ENCODE assay signal across 13 cellular contexts in the genomic region with DNA sequence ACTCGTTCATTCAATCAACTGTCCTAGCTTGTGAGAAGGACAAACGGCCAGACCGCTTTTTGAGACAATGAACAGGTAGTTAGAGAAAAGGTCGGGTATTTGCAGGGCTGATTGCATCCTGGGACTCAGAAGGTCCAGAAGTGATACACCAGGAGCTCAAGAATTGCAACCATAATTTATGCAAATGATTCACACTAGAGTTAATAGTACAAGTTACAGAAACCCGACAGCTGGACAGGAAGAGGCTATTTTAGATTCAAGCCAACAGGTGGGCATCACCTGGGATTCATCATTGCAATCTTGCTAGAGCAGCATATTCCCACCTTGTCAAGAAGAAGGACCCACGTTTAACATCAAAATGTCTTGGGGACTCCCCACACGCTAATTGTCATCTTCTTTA.
DNase-seq lines count a peak whose midpoint lies in the region; ATAC-seq and TF ChIP-seq lines count a peak whose summit lies in the region.
"Had no signal": no experiment of that assay in that cellular context is flagged by ENCODE, and none has a peak within 500 bp of the region (broad histone marks: within the 10 kb centered on the region; RNA-seq: fewer than 3 reads in every experiment).

No MANE protein-coding gene starts in this region.

- peak overlapping the region; percentile 67 to 87 for H3K27ac Mint-ChIP-seq in effector memory CD8-positive, alpha-beta T cell
- no peak overlapping the region for H3K27ac Mint-ChIP-seq in immature natural killer cell
- H3K27ac Mint-ChIP-seq: nephron had no signal

- no peak overlapping the region for H3K4me3 ChIP-seq in WERI-Rb-1 (ENCODE audit: low read depth, low read length)
- H3K4me3 ChIP-seq: BLaER1, MG63 had no signal

- DNase-seq in effector memory CD8-positive, alpha-beta T cell = no peak
- DNase-seq in immature natural killer cell (no peak), nucleus accumbens (lab: John Stamatoyannopoulos, UW) (no peak), WERI-Rb-1 (no peak)
- DNase-seq: mammary epithelial cell, MG63 had no signal

- H3K36me3 Mint-ChIP-seq in effector memory CD8-positive, alpha-beta T cell (ENCODE audit: insufficient read depth) = peaks cover 6% of the 10 kb centered on the region
- H3K36me3 Mint-ChIP-seq in immature natural killer cell = peaks cover 0 to 6% (median 0%) of the 10 kb centered on the region in 3 donors

- H3K27me3 ChIP-seq in WERI-Rb-1 (ENCODE audit: insufficient read depth, low read depth, severe bottlenecking) = no peaks in the 10 kb centered on the region
- H3K27me3 ChIP-seq: BLaER1, MG63 had no signal

- H3K27ac ChIP-seq in WERI-Rb-1 = no peak overlapping the region
- H3K27ac ChIP-seq: BLaER1, VCaP had no signal

- ATAC-seq in GM19025 (IDR thresholded peaks at IDR 0.05; ENCODE audit: low read depth, unreplicated experiment) (peak; percentile 44), HG02642 (IDR thresholded peaks at IDR 0.05; ENCODE audit: poor library complexity, unreplicated experiment) (peak; percentile 44), HG03457 (IDR thresholded peaks at IDR 0.05; ENCODE audit: unreplicated experiment) (peak; percentile 39), HG02571 (IDR thresholded peaks at IDR 0.05; ENCODE audit: unreplicated experiment) (no peak)
- no peak for ATAC-seq in effector memory CD8-positive, alpha-beta T cell (replicated peaks)

- TF ChIP-seq CTCF in WERI-Rb-1 (IDR thresholded peaks at IDR 0.05; ENCODE audit: low read depth, low read length) = no peak

- H3K9me3 ChIP-seq in WERI-Rb-1 (ENCODE audit: severe bottlenecking) = no peaks in the 10 kb centered on the region
- H3K9me3 ChIP-seq: MG63 had no signal

- H3K4me1 Mint-ChIP-seq in effector memory CD8-positive, alpha-beta T cell (ENCODE audit: low read depth in 2 of 2) = peaks cover 17 to 19% of the 10 kb centered on the region in 2 donors
- peaks cover 18 to 25% of the 10 kb centered on the region in 2 donors for H3K4me1 Mint-ChIP-seq in immature natural killer cell

- H3K4me3 Mint-ChIP-seq in effector memory CD8-positive, alpha-beta T cell = peak overlapping the region; percentile 0 to 47
- H3K4me3 Mint-ChIP-seq in immature natural killer cell = no peak overlapping the region
- H3K4me3 Mint-ChIP-seq: nephron had no signal

- no peaks in the 10 kb centered on the region for H3K36me3 ChIP-seq in WERI-Rb-1
- H3K36me3 ChIP-seq: BLaER1, MG63 had no signal

- H3K27me3 Mint-ChIP-seq in effector memory CD8-positive, alpha-beta T cell = no peaks in the 10 kb centered on the region
- H3K27me3 Mint-ChIP-seq in immature natural killer cell (ENCODE audit: low read depth in 3 of 3) = peaks cover 0 to 6% (median 4%) of the 10 kb centered on the region in 3 donors

- H3K9me3 Mint-ChIP-seq in effector memory CD8-positive, alpha-beta T cell = no peaks in the 10 kb centered on the region
- H3K9me3 Mint-ChIP-seq in immature natural killer cell = no peaks in the 10 kb centered on the region
- H3K9me3 Mint-ChIP-seq: nephron had no signal

Comparison
In these comparisons a context has a peak if more than half of its experiments do, and no peak if none do; other contexts are left out.
1. ATAC-seq: peak in GM19025 (single experiment), HG02642 (single experiment) and HG03457 (single experiment); none in effector memory CD8-positive, alpha-beta T cell (single experiment) and HG02571 (single experiment).
2. H3K27ac Mint-ChIP-seq: peak in effector memory CD8-positive, alpha-beta T cell (2 of 2); none in immature natural killer cell (0 of 6).
3. H3K4me3 Mint-ChIP-seq: peak in effector memory CD8-positive, alpha-beta T cell (2 of 2); none in immature natural killer cell (0 of 5).